24 cellular contexts compared by ENCODE assay signal in genomic region chr5:90549223-90549622, GRCh38. TPM values are rescaled to one million over a fixed set of nuclear protein-coding genes. Genes with fewer than 3 reads are reported as not detected.
DNase-seq lines count a peak whose midpoint lies in the region; ATAC-seq, FAIRE-seq and TF ChIP-seq lines count a peak whose summit lies in the region.
"Had no signal": no experiment of that assay in that cellular context is flagged by ENCODE, and none has a peak within 500 bp of the region (broad histone marks: within the 10 kb centered on the region; RNA-seq: fewer than 3 reads in every experiment).

No MANE protein-coding gene starts in this region.

- DNase-seq in neural progenitor cell (ENCODE audit: low spot score) (no peak), mesendoderm (no peak)
- DNase-seq in activated naive CD4-positive, alpha-beta T cell treated with anti-CD3 and anti-CD28 coated beads for 36 hours: no peak
- DNase-seq: ACHN; BE2C; C1 segment of cervical spinal cord; CD4-positive, CD25-positive, alpha-beta regulatory T cell; CD8-positive, alpha-beta memory T cell; COR-L47; DMS 273 treated with DMSO at 0.1 percent for 48 hours; DND-41; EL; HCEC 1CT; HFFc6; IMR-90 had no signal

- no peak overlapping the region for H2AFZ ChIP-seq in neural progenitor cell (replicated peaks)
- H2AFZ ChIP-seq: GM23338 had no signal

- H3K36me3 ChIP-seq in neural progenitor cell (no peaks in the 10 kb centered on the region), mesendoderm (ENCODE audit: control insufficient read depth, insufficient read depth, low read length) (no peaks in the 10 kb centered on the region)
- H3K36me3 ChIP-seq: BE2C had no signal

- peaks cover 2% of the 10 kb centered on the region for H3K27me3 Mint-ChIP-seq in neural progenitor cell (ENCODE audit: insufficient read depth, low read depth)
- H3K27me3 Mint-ChIP-seq in activated naive CD4-positive, alpha-beta T cell treated with anti-CD3 and anti-CD28 coated beads for 36 hours (ENCODE audit: low read depth): peaks cover 35% of the 10 kb centered on the region

- H3F3A ChIP-seq in neural progenitor cell (ENCODE audit: low read depth): no peaks in the 10 kb centered on the region

- H2BK15ac ChIP-seq in mesendoderm (replicated peaks; ENCODE audit: low read depth): no peak overlapping the region

- no peak overlapping the region for H2BK5ac ChIP-seq in mesendoderm (ENCODE audit: low read length)

- no peak overlapping the region for H4K5ac ChIP-seq in mesendoderm (ENCODE audit: low read length)

- H3K9me3 Mint-ChIP-seq in neural progenitor cell: no peaks in the 10 kb centered on the region
- no peaks in the 10 kb centered on the region for H3K9me3 Mint-ChIP-seq in activated naive CD4-positive, alpha-beta T cell treated with anti-CD3 and anti-CD28 coated beads for 36 hours
- H3K9me3 Mint-ChIP-seq: GM23338, HFFc6 had no signal

- peaks cover 47% of the 10 kb centered on the region for H3K4me1 Mint-ChIP-seq in neural progenitor cell
- no peaks in the 10 kb centered on the region for H3K4me1 Mint-ChIP-seq in activated naive CD4-positive, alpha-beta T cell treated with anti-CD3 and anti-CD28 coated beads for 36 hours (ENCODE audit: low read depth)
- H3K4me1 Mint-ChIP-seq: CD4-positive, CD25-positive, alpha-beta regulatory T cell; CD8-positive, alpha-beta memory T cell had no signal

- H3K79me2 ChIP-seq in neural progenitor cell (ENCODE audit: low read depth) (no peaks in the 10 kb centered on the region), mesendoderm (ENCODE audit: control insufficient read depth, insufficient read depth, low read length) (no peaks in the 10 kb centered on the region)

- H3K4me2 ChIP-seq in neural progenitor cell (no peak overlapping the region), mesendoderm (ENCODE audit: low read length) (no peak overlapping the region)

- no peak overlapping the region for H2AK5ac ChIP-seq in mesendoderm (ENCODE audit: low read length)

- H3K4me3 ChIP-seq in neural progenitor cell: no peak overlapping the region
- H3K4me3 ChIP-seq in mesendoderm (ENCODE audit: low read length): no peak overlapping the region
- H3K4me3 ChIP-seq: GM12878, GM23338 had no signal

- no peak overlapping the region for H3K4ac ChIP-seq in mesendoderm (ENCODE audit: low read depth, low read length)

- no peaks in the 10 kb centered on the region for H3K79me1 ChIP-seq in mesendoderm (ENCODE audit: low read length)

- no peaks in the 10 kb centered on the region for H3K27me3 ChIP-seq in neural progenitor cell
- no peaks in the 10 kb centered on the region for H3K27me3 ChIP-seq in mesendoderm (ENCODE audit: insufficient read depth, low read length, poor library complexity)

- H3K36me3 Mint-ChIP-seq in neural progenitor cell: peaks cover 2% of the 10 kb centered on the region
- H3K36me3 Mint-ChIP-seq in activated naive CD4-positive, alpha-beta T cell treated with anti-CD3 and anti-CD28 coated beads for 36 hours (ENCODE audit: low read depth): no peaks in the 10 kb centered on the region
- H3K36me3 Mint-ChIP-seq: CD4-positive, CD25-positive, alpha-beta regulatory T cell; CD8-positive, alpha-beta memory T cell had no signal

- H3K9me3 ChIP-seq in neural progenitor cell (ENCODE audit: low read depth): no peaks in the 10 kb centered on the region
- H3K9me3 ChIP-seq: BE2C had no signal

- H3K23ac ChIP-seq in mesendoderm (ENCODE audit: low read length): no peak overlapping the region

- no peak overlapping the region for H3K56ac ChIP-seq in mesendoderm (ENCODE audit: low read length)

- H4K8ac ChIP-seq in mesendoderm (ENCODE audit: low read depth, low read length): no peak overlapping the region

- H2BK120ac ChIP-seq in mesendoderm (ENCODE audit: low read depth, low read length): no peak overlapping the region

- no peaks in the 10 kb centered on the region for H4K20me1 ChIP-seq in neural progenitor cell (ENCODE audit: low read depth)

- CTCF ChIA-PET in activated naive CD4-positive, alpha-beta T cell treated with anti-CD3 and anti-CD28 coated beads for 36 hours (lab: Charles Lee): no interaction called here

- ATAC-seq in GM19351 (IDR thresholded peaks at IDR 0.05; ENCODE audit: unreplicated experiment) (peak; percentile 60), HG03439 (IDR thresholded peaks at IDR 0.05; ENCODE audit: unreplicated experiment) (no peak)
- ATAC-seq: GM12878, GM23338 had no signal

- no peak overlapping the region for H3K18ac ChIP-seq in mesendoderm (ENCODE audit: low read length)

- TF ChIP-seq CTCF in neural progenitor cell (IDR thresholded peaks at IDR 0.05): no peak

- intact Hi-C loops in activated naive CD4-positive, alpha-beta T cell treated with anti-CD3 and anti-CD28 coated beads for 36 hours (cut with micrococcal nuclease): no loop called here

- H3K9ac ChIP-seq in neural progenitor cell: no peak overlapping the region
- H3K9ac ChIP-seq in mesendoderm (ENCODE audit: low read length): no peak overlapping the region

- no peak overlapping the region for H3K27ac ChIP-seq in neural progenitor cell
- no peak overlapping the region for H3K27ac ChIP-seq in mesendoderm (ENCODE audit: low read depth, low read length)

- no peak overlapping the region for H3K4me3 Mint-ChIP-seq in neural progenitor cell
- no peak overlapping the region for H3K4me3 Mint-ChIP-seq in activated naive CD4-positive, alpha-beta T cell treated with anti-CD3 and anti-CD28 coated beads for 36 hours
- H3K4me3 Mint-ChIP-seq: CD4-positive, CD25-positive, alpha-beta regulatory T cell; CD8-positive, alpha-beta memory T cell; GM23338; HFFc6 had no signal

- peak; percentile 34 for FAIRE-seq in TTC549 (lab: Jason Lieb, UNC)
- FAIRE-seq: GM12878, H54, HTR-8/SVneo had no signal

- H3K4me1 ChIP-seq in neural progenitor cell (peaks cover 9% of the 10 kb centered on the region), mesendoderm (ENCODE audit: control insufficient read depth, low read depth, low read length) (no peaks in the 10 kb centered on the region)
- H3K4me1 ChIP-seq: BE2C had no signal

- H3K27ac Mint-ChIP-seq in neural progenitor cell: peak overlapping the region; percentile 89
- no peak overlapping the region for H3K27ac Mint-ChIP-seq in activated naive CD4-positive, alpha-beta T cell treated with anti-CD3 and anti-CD28 coated beads for 36 hours
- H3K27ac Mint-ChIP-seq: CD4-positive, CD25-positive, alpha-beta regulatory T cell; CD8-positive, alpha-beta memory T cell; GM23338; HFFc6 had no signal

RNA-seq across cellular contexts. Expression of gene ADGRV1, which starts 9.4 kb away (rescaled TPM):
- total RNA-seq in neural progenitor cell (ENCODE audit: low replicate concordance): 127 and 151 TPM in 2 replicates
- not detected for total RNA-seq in activated naive CD4-positive, alpha-beta T cell treated with anti-CD3 and anti-CD28 coated beads for 36 hours
- 10.4 TPM for polyA plus RNA-seq in mesendoderm (2013, experiment 1 of 2)
- polyA plus RNA-seq in mesendoderm (2013, experiment 2 of 2): 9.9 TPM
- total RNA-seq: A172, G401, HFFc6 had no signal
- polyA plus RNA-seq: CD8-positive, alpha-beta memory T cell; IMR-90 had no signal

RNA-seq across cellular contexts. Expression of gene LYSMD3, which starts 19.8 kb away (rescaled TPM):
- 8.2 and 16.3 TPM in 2 replicates for total RNA-seq in neural progenitor cell (ENCODE audit: low replicate concordance)
- total RNA-seq in activated naive CD4-positive, alpha-beta T cell treated with anti-CD3 and anti-CD28 coated beads for 36 hours: 10 to 100 TPM; 10.2 to 11.1 TPM
- polyA plus RNA-seq in mesendoderm (2013, experiment 1 of 2): 9.7 TPM
- 9.6 TPM for polyA plus RNA-seq in mesendoderm (2013, experiment 2 of 2)

Comparison
In these comparisons a context has a peak if more than half of its experiments do, and no peak if none do; other contexts are left out.
1. RNA of gene ADGRV1, which starts 9.4 kb away (total RNA-seq): 127 to 151 TPM in neural progenitor cell; not detected in activated naive CD4-positive, alpha-beta T cell treated with anti-CD3 and anti-CD28 coated beads for 36 hours; every median in the first group is over 100 times any median in the second.